In genomic region chr3:86464180-86464579, GRCh38 we compare ENCODE assay signal across 11 cellular contexts.
"Had no signal": no experiment of that assay in that cellular context is flagged by ENCODE, and none has a peak within 500 bp of the region (broad histone marks: within the 10 kb centered on the region; RNA-seq: fewer than 3 reads in every experiment).

No MANE protein-coding gene starts in this region.

- H3K4me2 ChIP-seq: GM23338 had no signal

- H3K4me3 ChIP-seq: GM23248, GM23338, HAP-1 had no signal

- FAIRE-seq: H1, H54 had no signal

- H3K4me1 ChIP-seq: HAP-1 had no signal

- H3K4me3 Mint-ChIP-seq: GM23338, H9, HFFc6 had no signal

- H3K9me3 Mint-ChIP-seq: GM23338 had no signal

- H3K27ac Mint-ChIP-seq: GM23338, H9, HFFc6 had no signal

- H3K9ac ChIP-seq: GM23248 had no signal

- ATAC-seq: GM23338, HCT116 had no signal

- H3K9me3 ChIP-seq: HAP-1 had no signal

- H3K4me1 Mint-ChIP-seq: GM23338, H9 had no signal

- DNase-seq: GM23248, GOT3, H7, H9, HCEC 1CT, HFFc6 had no signal

- H2AFZ ChIP-seq: GM23248 had no signal

- H3K36me3 ChIP-seq: HAP-1 had no signal

- H3K27ac ChIP-seq: GM23248 had no signal
